ENCODE assay signal across 26 cellular contexts in the genomic region with DNA sequence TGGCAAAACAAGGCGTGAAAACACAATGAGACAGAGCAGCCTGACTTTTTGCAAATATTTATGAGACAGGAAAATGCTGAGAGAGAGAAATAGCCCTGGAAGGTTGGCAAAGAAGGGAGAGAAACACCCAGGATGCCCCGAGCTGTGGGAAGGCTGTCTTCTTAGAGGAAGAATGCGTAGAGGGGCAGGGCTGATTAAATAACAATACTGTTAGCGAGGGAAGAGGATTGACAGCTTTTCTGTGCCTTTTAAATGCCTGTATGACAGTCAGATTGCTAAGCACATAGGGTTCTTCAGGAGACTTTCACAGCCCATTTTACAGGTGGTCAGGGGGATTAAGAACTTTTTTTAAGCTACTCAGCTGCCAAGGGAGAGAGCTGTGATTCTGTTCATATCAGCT.
"Had no signal": no experiment of that assay in that cellular context is flagged by ENCODE, and none has a peak within 500 bp of the region (broad histone marks: within the 10 kb centered on the region; RNA-seq: fewer than 3 reads in every experiment).

No MANE protein-coding gene starts in this region.

- H3K4me1 Mint-ChIP-seq: activated naive CD8-positive, alpha-beta T cell treated with anti-CD3 and anti-CD28 coated beads, Interleukin-2, amount 10 ng/mL, durations not matched to agents 7 days and 5 days had no signal

- H3K36me3 Mint-ChIP-seq: activated naive CD8-positive, alpha-beta T cell treated with anti-CD3 and anti-CD28 coated beads, Interleukin-2, amount 10 ng/mL, durations not matched to agents 7 days and 5 days had no signal

- ATAC-seq: activated CD8-positive, alpha-beta T cell treated with anti-CD3 and anti-CD28 coated beads for 36 hours; activated T-cell treated with anti-CD3 and anti-CD28 coated beads, Interleukin-2, amount 50 U/mL, for 72 hours; Panc1 had no signal

- H3K9me3 Mint-ChIP-seq: activated CD8-positive, alpha-beta T cell treated with anti-CD3 and anti-CD28 coated beads for 36 hours had no signal

- DNase-seq: activated CD4-positive, alpha-beta T cell treated with anti-CD3 and anti-CD28 coated beads for 4 hours; activated CD8-positive, alpha-beta memory T cell treated with anti-CD3 and anti-CD28 coated beads, Interleukin-2, amount 50 U/mL, for 4 hours; activated CD8-positive, alpha-beta T cell treated with anti-CD3 and anti-CD28 coated beads for 36 hours; activated naive CD4-positive, alpha-beta T cell treated with anti-CD3 and anti-CD28 coated beads, Interleukin-2, amount 50 U/mL, for 16 hours; activated naive CD8-positive, alpha-beta T cell treated with anti-CD3 and anti-CD28 coated beads, Interleukin-2, amount 10 ng/mL, durations not matched to agents 7 days and 5 days; activated T-cell treated with anti-CD3 and anti-CD28 coated beads, Interleukin-2, amount 50 U/mL, for 72 hours; adrenal gland; aorta; Kasumi-1; NCI-H1105 treated with DMSO at 0.1 percent for 48 hours; NCI-H146; NCI-H187 treated with DMSO at 0.1 percent for 48 hours; NCI-H2081 treated with DMSO at 0.1 percent for 48 hours; NCI-H446; NCI-H524 treated with DMSO at 0.1 percent for 48 hours; NCI-H748 treated with DMSO at 0.1 percent for 48 hours; OCI-M1; Right ventricle myocardium superior; SJCRH30; SK-N-SH; T-helper 1 cell had no signal

- H3K27ac Mint-ChIP-seq: activated CD8-positive, alpha-beta T cell treated with anti-CD3 and anti-CD28 coated beads for 36 hours; activated naive CD8-positive, alpha-beta T cell treated with anti-CD3 and anti-CD28 coated beads, Interleukin-2, amount 10 ng/mL, durations not matched to agents 7 days and 5 days; activated T-cell treated with anti-CD3 and anti-CD28 coated beads, Interleukin-2, amount 50 U/mL, for 72 hours; activated T-helper 2 cell treated with anti-CD3 and anti-CD28 coated beads, Interferon-gamma antibody, Interleukin-2, Interleukin-4, amounts not matched to agents 10 μg/mL and 5 μg/mL and 100 μg/mL, durations not matched to agents 14 hours and 24 hours and 36 hours had no signal

- H3K4me2 ChIP-seq: SK-N-SH had no signal

- H3K36me3 ChIP-seq: adrenal gland, breast epithelium, SJCRH30 had no signal

- H3K4me3 Mint-ChIP-seq: activated CD8-positive, alpha-beta T cell treated with anti-CD3 and anti-CD28 coated beads for 36 hours; activated naive CD8-positive, alpha-beta T cell treated with anti-CD3 and anti-CD28 coated beads, Interleukin-2, amount 10 ng/mL, durations not matched to agents 7 days and 5 days; activated T-cell treated with anti-CD3 and anti-CD28 coated beads, Interleukin-2, amount 50 U/mL, for 72 hours had no signal

- H3K9ac ChIP-seq: SK-N-SH had no signal

- H3K4me3 ChIP-seq: adrenal gland, breast epithelium, SJCRH30 had no signal

- H3K9me2 ChIP-seq: SK-N-SH had no signal

- H3K27ac ChIP-seq: adrenal gland, breast epithelium, RWPE1, SJCRH30, VCaP had no signal

- H3K27me3 ChIP-seq: adrenal gland, breast epithelium, SJCRH30 had no signal

- H3K9me3 ChIP-seq: adrenal gland, breast epithelium, SJCRH30, SK-N-SH had no signal

- H3K4me1 ChIP-seq: adrenal gland, breast epithelium, SJCRH30 had no signal

- H3K27me3 Mint-ChIP-seq: activated naive CD8-positive, alpha-beta T cell treated with anti-CD3 and anti-CD28 coated beads, Interleukin-2, amount 10 ng/mL, durations not matched to agents 7 days and 5 days had no signal
